In the genomic region with DNA sequence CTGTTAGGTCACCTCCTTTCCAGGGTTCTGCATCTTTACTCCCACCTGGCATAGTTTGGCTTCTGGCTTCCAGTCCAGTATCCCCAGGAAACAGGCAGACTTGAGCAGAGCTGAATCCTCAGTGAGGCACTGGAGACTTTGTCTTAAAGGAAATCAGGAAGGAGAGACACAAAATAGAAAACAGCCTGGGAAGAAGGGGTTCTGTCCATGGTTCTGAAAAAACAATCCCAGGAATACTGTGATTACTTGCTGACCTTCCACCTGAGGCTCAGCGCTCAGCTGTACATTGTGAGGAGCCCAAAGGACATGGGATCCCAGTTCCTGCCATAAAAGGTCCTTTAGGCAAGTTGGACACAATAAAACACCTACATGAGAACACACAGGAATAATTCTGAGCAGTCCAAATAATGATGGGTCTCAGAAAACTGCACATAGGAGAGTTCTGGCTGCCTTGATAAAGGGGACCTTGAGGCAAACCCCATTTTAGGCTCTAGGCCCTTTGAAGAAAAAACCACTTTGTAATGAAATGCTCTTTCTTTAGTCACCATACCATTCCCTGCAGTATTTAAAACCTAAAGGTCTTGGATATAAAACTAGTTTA, we compare ENCODE assay signal across 13 cellular contexts.
DNase-seq lines count a peak whose midpoint lies in the region; ATAC-seq and TF ChIP-seq lines count a peak whose summit lies in the region.
"Had no signal": no experiment of that assay in that cellular context is flagged by ENCODE, and none has a peak within 500 bp of the region (broad histone marks: within the 10 kb centered on the region; RNA-seq: fewer than 3 reads in every experiment).

No MANE protein-coding gene starts in this region.

- no peaks in the 10 kb centered on the region for H3K27me3 ChIP-seq in WERI-Rb-1 (ENCODE audit: insufficient read depth, low read depth, severe bottlenecking)

- H3K36me3 ChIP-seq in WERI-Rb-1, result no peaks in the 10 kb centered on the region
- H3K36me3 ChIP-seq: thoracic aorta had no signal

- ATAC-seq in GM21515 (IDR thresholded peaks at IDR 0.05; ENCODE audit: unreplicated experiment) (no peak), GM18870 (IDR thresholded peaks at IDR 0.05; ENCODE audit: unreplicated experiment) (no peak)
- ATAC-seq: activated T-helper 17 cell treated with anti-CD3 and anti-CD28 coated beads, Interleukin-2, amount 50 U/mL, for 72 hours; T-cell had no signal

- DNase-seq in DMS53 (lab: John Stamatoyannopoulos, UW) (peak; percentile 38), DMS53 treated with DMSO at 0.1 percent for 48 hours (lab: John Stamatoyannopoulos, UW; ENCODE audit: unreplicated experiment) (no peak), WERI-Rb-1 (no peak), fibroblast of pulmonary artery (ENCODE audit: low read depth) (peak; percentile 39), globus pallidus (ENCODE audit: low spot score) (no peak)
- DNase-seq: activated CD4-positive, alpha-beta T cell treated with anti-CD3 and anti-CD28 coated beads, Interleukin-2, amount 50 U/mL, for 1 hour; T-cell had no signal

- TF ChIP-seq CTCF in WERI-Rb-1 (IDR thresholded peaks at IDR 0.05; ENCODE audit: low read depth, low read length) (no peak), fibroblast of pulmonary artery (IDR thresholded peaks at IDR 0.05; ENCODE audit: low read length, missing control alignments) (no peak)

- no peak overlapping the region for H3K4me3 ChIP-seq in WERI-Rb-1 (ENCODE audit: low read depth, low read length)
- H3K4me3 ChIP-seq in fibroblast of pulmonary artery (replicated peaks; ENCODE audit: low read depth, low read length), result no peak overlapping the region
- H3K4me3 ChIP-seq: thoracic aorta had no signal

- peak overlapping the region; percentile 75 for H3K27ac ChIP-seq in WERI-Rb-1
- H3K27ac ChIP-seq in temporal lobe (ENCODE audit: low read depth, low read length), result peak overlapping the region; percentile 28
- H3K27ac ChIP-seq: KMS-11, thoracic aorta had no signal

- H3K9me3 ChIP-seq in WERI-Rb-1 (ENCODE audit: severe bottlenecking), result no peaks in the 10 kb centered on the region
- H3K9me3 ChIP-seq: thoracic aorta had no signal

Comparison
In these comparisons a context has a peak if more than half of its experiments do, and no peak if none do; other contexts are left out.
1. DNase-seq: peak in DMS53 (single experiment) and fibroblast of pulmonary artery (single experiment); none in DMS53 treated with DMSO at 0.1 percent for 48 hours (single experiment), WERI-Rb-1 (single experiment) and globus pallidus (single experiment).